ENCODE assay signal across 7 cellular contexts in genomic region chr1:120700807-120701559, GRCh38. TPM values are rescaled to one million over a fixed set of nuclear protein-coding genes. Genes with fewer than 3 reads are reported as not detected.
DNase-seq lines count a peak whose midpoint lies in the region; ATAC-seq and TF ChIP-seq lines count a peak whose summit lies in the region.
"Not testable (repeated sequence)": the region's sequence is repeated elsewhere in the genome, so short reads cannot be mapped to it uniquely, and the experiment has no call there.

No MANE protein-coding gene starts in this region.

- WGBS in GM23248 (ENCODE audit: low coverage in 1 of 2, low lambda C conversion rate in 2 of 2, missing lambda C conversion rate in 2 of 2), 2 experiments: 0% methylated on average over 3 of the region's 53 CpGs; no CpG with 5 or more reads in 1 of the 2 experiments
- WGBS in ectodermal cell, 2 experiments: 5 to 8% methylated on average over 14 to 28 of the region's 53 CpGs
- 8 to 48% methylated on average over 7 to 10 of the region's 53 CpGs for WGBS in lung, 2 donors

- not testable (repeated sequence) for H3F3A ChIP-seq in GM23248 (ENCODE audit: insufficient read depth)

- H2AFZ ChIP-seq in GM23248: not testable (repeated sequence)

- not testable (repeated sequence) for H3K27ac ChIP-seq in GM23248; ectodermal cell (ENCODE audit: insufficient read depth, low read depth, low read length, poor library complexity, severe bottlenecking); lung (ENCODE audit: low read depth in 1 of 2, low read length in 1 of 2)

- in situ Hi-C loops in GM23248 (cut with MboI): not testable (repeated sequence)

- H3K4me3 ChIP-seq in GM23248: peak overlapping the region; percentile 59
- peak overlapping the region; percentile 10 for H3K4me3 ChIP-seq in ectodermal cell (ENCODE audit: insufficient read depth, low read depth, low read length)
- not testable (repeated sequence) for H3K4me3 ChIP-seq in lung

- H3K79me2 ChIP-seq in GM23248 (ENCODE audit: insufficient read depth): not testable (repeated sequence)

- H3K9me3 ChIP-seq in GM23248 (ENCODE audit: low read depth); ectodermal cell (ENCODE audit: control insufficient read depth, low read length); lung (ENCODE audit: control insufficient read depth in 2 of 2, insufficient read depth in 1 of 2, low read length in 1 of 2): not testable (repeated sequence)

- H3K27me3 ChIP-seq in GM23248 (replicated peaks; ENCODE audit: insufficient read depth); ectodermal cell (ENCODE audit: control insufficient read depth, insufficient read depth, low read length, poor library complexity, severe bottlenecking); lung (ENCODE audit: control insufficient read depth, insufficient read depth): not testable (repeated sequence)

- not testable (repeated sequence) for DNase-seq in GM23248; activated naive CD8-positive, alpha-beta T cell treated with anti-CD3 and anti-CD28 coated beads, Interleukin-2, amount 50 U/mL, for 24 hours; left ventricle myocardium superior; lung (ENCODE audit: low spot score)
- peak; percentile 22 for DNase-seq in posterior vena cava (ENCODE audit: low spot score)

- not testable (repeated sequence) for H3K4me1 ChIP-seq in GM23248 (ENCODE audit: insufficient read depth); ectodermal cell (ENCODE audit: control insufficient read depth, insufficient read depth, low read length); lung (ENCODE audit: control insufficient read depth in 2 of 2, insufficient read depth in 2 of 2, low read length in 2 of 2)

- not testable (repeated sequence) for H3K36me3 ChIP-seq in GM23248 (ENCODE audit: low read depth); ectodermal cell (ENCODE audit: control insufficient read depth, insufficient read depth, low read length); lung (ENCODE audit: control insufficient read depth in 2 of 2, insufficient read depth in 2 of 2, low read length in 2 of 2)

- H3K36me3 Mint-ChIP-seq in T-helper 1 cell treated with Interleukin-12 subunit alpha and Interleukin-12 subunit beta and Interleukin-4 antibody, amounts not matched to agents 30 μg/mL and 1 μg/mL, for 36 hours (ENCODE audit: low read depth); activated naive CD8-positive, alpha-beta T cell treated with anti-CD3 and anti-CD28 coated beads, Interleukin-2, amount 50 U/mL, for 24 hours (ENCODE audit: low read depth): not testable (repeated sequence)

- H3K27me3 Mint-ChIP-seq in T-helper 1 cell treated with Interleukin-12 subunit alpha and Interleukin-12 subunit beta and Interleukin-4 antibody, amounts not matched to agents 30 μg/mL and 1 μg/mL, for 36 hours (ENCODE audit: low read depth); activated naive CD8-positive, alpha-beta T cell treated with anti-CD3 and anti-CD28 coated beads, Interleukin-2, amount 50 U/mL, for 24 hours: not testable (repeated sequence)

- H3K9me3 Mint-ChIP-seq in T-helper 1 cell treated with Interleukin-12 subunit alpha and Interleukin-12 subunit beta and Interleukin-4 antibody, amounts not matched to agents 30 μg/mL and 1 μg/mL, for 36 hours; activated naive CD8-positive, alpha-beta T cell treated with anti-CD3 and anti-CD28 coated beads, Interleukin-2, amount 50 U/mL, for 24 hours: not testable (repeated sequence)

- H3K9me2 ChIP-seq in GM23248 (ENCODE audit: insufficient read depth): not testable (repeated sequence)

- H3K9ac ChIP-seq in GM23248: peak overlapping the region; percentile 63

- H3K27ac Mint-ChIP-seq in T-helper 1 cell treated with Interleukin-12 subunit alpha and Interleukin-12 subunit beta and Interleukin-4 antibody, amounts not matched to agents 30 μg/mL and 1 μg/mL, for 36 hours; activated naive CD8-positive, alpha-beta T cell treated with anti-CD3 and anti-CD28 coated beads, Interleukin-2, amount 50 U/mL, for 24 hours: not testable (repeated sequence)

- H4K20me1 ChIP-seq in GM23248 (ENCODE audit: insufficient read depth): not testable (repeated sequence)

- TF ChIP-seq CTCF in lung (IDR thresholded peaks at IDR 0.05; ENCODE audit: control extremely low read depth, extremely low read depth): not testable (repeated sequence)

- not testable (repeated sequence) for H3K4me1 Mint-ChIP-seq in T-helper 1 cell treated with Interleukin-12 subunit alpha and Interleukin-12 subunit beta and Interleukin-4 antibody, amounts not matched to agents 30 μg/mL and 1 μg/mL, for 36 hours (ENCODE audit: low read depth); activated naive CD8-positive, alpha-beta T cell treated with anti-CD3 and anti-CD28 coated beads, Interleukin-2, amount 50 U/mL, for 24 hours

- H3K4me2 ChIP-seq in GM23248 (ENCODE audit: unreplicated experiment): not testable (repeated sequence)

- intact Hi-C loops in left ventricle myocardium superior (cut with micrococcal nuclease); posterior vena cava (cut with DNase I): not testable (repeated sequence)

- peak; percentile 20 for ATAC-seq in activated naive CD8-positive, alpha-beta T cell treated with anti-CD3 and anti-CD28 coated beads, Interleukin-2, amount 50 U/mL, for 24 hours
- peak; percentile 24 for ATAC-seq in left ventricle myocardium superior
- ATAC-seq in lung (ENCODE audit: insufficient read depth, low FRiP score): peak; percentile 53

- peak overlapping the region; percentile 39 for H3K4me3 Mint-ChIP-seq in T-helper 1 cell treated with Interleukin-12 subunit alpha and Interleukin-12 subunit beta and Interleukin-4 antibody, amounts not matched to agents 30 μg/mL and 1 μg/mL, for 36 hours
- H3K4me3 Mint-ChIP-seq in activated naive CD8-positive, alpha-beta T cell treated with anti-CD3 and anti-CD28 coated beads, Interleukin-2, amount 50 U/mL, for 24 hours: not testable (repeated sequence)

RNA-seq across cellular contexts. Expression of gene NBPF26, which starts 22.8 kb away (rescaled TPM):
- total RNA-seq in GM23248 (2014; rRNA removed; shearing (Covaris generic)): 16.2 and 16.5 TPM in 2 replicates
- polyA plus RNA-seq in GM23248 (2016; fragmentation: Nextera tagmentation; extraction: Ambion mirVana) (4.6 and 5.3 TPM in 2 replicates), lung (1 to 10 TPM; 6.2 to 9.0 TPM)
- 18.0 TPM for polyA plus RNA-seq in ectodermal cell (2013, experiment 1 of 4)
- 25.2 TPM for polyA plus RNA-seq in ectodermal cell (2013, experiment 2 of 4)
- polyA plus RNA-seq in ectodermal cell (2013, experiment 3 of 4): 19.9 TPM
- polyA plus RNA-seq in ectodermal cell (2013, experiment 4 of 4): 20.1 TPM
- total RNA-seq in left ventricle myocardium superior (0.64 TPM), lung (10 to 100 TPM; 29.2 to 46.7 TPM), posterior vena cava (10 to 100 TPM; 29.2 to 30.2 TPM)

Comparison
In these comparisons a context has a peak if more than half of its experiments do, and no peak if none do; other contexts are left out.
1. RNA of gene NBPF26, which starts 22.8 kb away (total RNA-seq): 29.2 to 46.7 TPM in lung, 29.2 to 30.2 TPM in posterior vena cava and 16.2 to 16.5 TPM in GM23248; 0.64 TPM in left ventricle myocardium superior (single experiment); every median in the first group is over 10 times any median in the second.
2. Peak in every context shown above with its lines, with median percentiles within 50 percentile points of each other: ATAC-seq.